In the genomic region with DNA sequence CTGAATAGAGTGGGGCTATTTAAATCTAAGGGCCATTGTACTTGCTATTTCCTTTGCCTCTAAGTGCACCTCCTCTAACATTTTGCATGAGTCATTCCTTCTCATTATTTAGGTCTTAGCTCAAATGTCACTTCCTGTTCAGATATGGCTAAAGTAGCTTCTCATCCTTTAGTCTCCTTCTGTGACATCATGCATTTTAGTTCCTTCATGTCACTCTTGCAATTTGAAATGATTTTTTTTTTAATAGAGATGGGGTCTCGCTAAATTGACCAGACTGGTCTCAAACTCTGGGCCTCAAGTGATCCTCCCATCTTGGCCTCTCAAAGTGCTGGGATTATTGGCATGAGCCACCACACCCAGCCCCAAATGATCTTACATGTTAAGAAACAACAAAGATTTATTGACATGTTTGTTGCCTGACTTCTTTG, we compare ENCODE assay signal across 9 cellular contexts. TPM values are rescaled to one million over a fixed set of nuclear protein-coding genes. Genes with fewer than 3 reads are reported as not detected.
DNase-seq lines count a peak whose midpoint lies in the region; ATAC-seq and TF ChIP-seq lines count a peak whose summit lies in the region.
"Had no signal": no experiment of that assay in that cellular context is flagged by ENCODE, and none has a peak within 500 bp of the region (broad histone marks: within the 10 kb centered on the region; RNA-seq: fewer than 3 reads in every experiment).

No MANE protein-coding gene starts in this region.

- peaks cover 0 to 18% (median 15%) of the 10 kb centered on the region in 4 donors for H3K4me1 Mint-ChIP-seq in CD4-positive, CD25-positive, alpha-beta regulatory T cell
- peaks cover 41% of the 10 kb centered on the region for H3K4me1 Mint-ChIP-seq in HFFc6 (ENCODE audit: low read depth)

- H4K20me1 ChIP-seq in PC-9 (ENCODE audit: insufficient read depth) = no peaks in the 10 kb centered on the region

- H3K9me2 ChIP-seq in PC-9 (ENCODE audit: insufficient read depth) = no peaks in the 10 kb centered on the region

- no peaks in the 10 kb centered on the region for H3K79me2 ChIP-seq in PC-9 (ENCODE audit: low read depth)

- peaks cover 16% of the 10 kb centered on the region; the same call in 1 of the 2 replicates for H3F3A ChIP-seq in PC-9 (ENCODE audit: insufficient read depth, low read depth)

- DNase-seq in CD4-positive, CD25-positive, alpha-beta regulatory T cell = peak in 1 of 3 donors; percentile 69
- peak; percentile 57 for DNase-seq in HFFc6
- DNase-seq in PC-9 = peak in 1 of 2 experiments; percentile 79
- no peak for DNase-seq in epithelial cell of prostate (ENCODE audit: low read depth, low spot score)
- DNase-seq in NCI-H748 (lab: John Stamatoyannopoulos, UW; ENCODE audit: unreplicated experiment) = no peak
- no peak for DNase-seq in Right ventricle myocardium inferior (ENCODE audit: missing footprints)
- no peak for DNase-seq in stimulated activated CD4-positive, alpha-beta T cell treated with anti-CD3 and anti-CD28 coated beads, Interleukin-4, amount 100 ng/mL, for 24 hours
- DNase-seq: posterior cingulate gyrus had no signal

- H2AFZ ChIP-seq in PC-9 = 0 out of 2 replicates have a peak overlapping the region, but pooled peaks have one; percentile 39

- no TSS peak for BruUV-seq in PC-9 (replicated peaks; lab: Mats Ljungman, UMichigan)

- no peak overlapping the region for H3K4me3 ChIP-seq in CD4-positive, CD25-positive, alpha-beta regulatory T cell (ENCODE audit: low read depth, low read length)
- H3K4me3 ChIP-seq in PC-9 = no peak overlapping the region

- H3K9me3 ChIP-seq in CD4-positive, CD25-positive, alpha-beta regulatory T cell (ENCODE audit: control insufficient read depth in 2 of 2, low read length in 2 of 2) = no peaks in the 10 kb centered on the region
- H3K9me3 ChIP-seq in PC-9 (ENCODE audit: insufficient read depth, low read depth) = no peaks in the 10 kb centered on the region

- no peaks in the 10 kb centered on the region for H3K36me3 ChIP-seq in CD4-positive, CD25-positive, alpha-beta regulatory T cell (ENCODE audit: control insufficient read depth, insufficient read depth, low read length)
- no peaks in the 10 kb centered on the region for H3K36me3 ChIP-seq in PC-9 (ENCODE audit: low read depth)

- peaks cover 3% of the 10 kb centered on the region for H3K36me3 Mint-ChIP-seq in CD4-positive, CD25-positive, alpha-beta regulatory T cell
- H3K36me3 Mint-ChIP-seq in HFFc6 (ENCODE audit: low read depth) = no peaks in the 10 kb centered on the region

- H3K4me3 Mint-ChIP-seq in CD4-positive, CD25-positive, alpha-beta regulatory T cell = no peak overlapping the region
- no peak overlapping the region for H3K4me3 Mint-ChIP-seq in HFFc6

- H3K4me2 ChIP-seq in PC-9 = 0 out of 2 replicates have a peak overlapping the region, but pooled peaks have one; percentile 18

- POLR2A ChIA-PET in PC-9 (lab: Charles Lee; ENCODE audit: unreplicated experiment) = interaction anchor here (0.6 to 0.7 kb wide), 3 partner anchors 56 to 142 kb away, joined by 3 to 6 read pairs (median 5); no protein-coding TSS in a partner anchor

- H3K27me3 ChIP-seq in CD4-positive, CD25-positive, alpha-beta regulatory T cell (ENCODE audit: control insufficient read depth, insufficient read depth, low read length) = no peaks in the 10 kb centered on the region
- no peaks in the 10 kb centered on the region for H3K27me3 ChIP-seq in PC-9 (ENCODE audit: insufficient read depth, low read depth)

- H3K4me1 ChIP-seq in CD4-positive, CD25-positive, alpha-beta regulatory T cell (ENCODE audit: control insufficient read depth, insufficient read depth, low read length, poor library complexity, severe bottlenecking) = no peaks in the 10 kb centered on the region
- H3K4me1 ChIP-seq in PC-9 (replicated peaks; ENCODE audit: insufficient read depth) = peaks cover 30% of the 10 kb centered on the region

- no peak for TF ChIP-seq CTCF in HFFc6 (IDR thresholded peaks at IDR 0.05)
- TF ChIP-seq CTCF in PC-9 (conservative IDR thresholded peaks at IDR 0.05) = no peak

- CTCF ChIA-PET in PC-9 (lab: Charles Lee) = interaction anchor here (0.6 kb wide), 2 partner anchors 34 to 893 kb away, joined by 3 read pairs; no protein-coding TSS in a partner anchor

- no peak overlapping the region for H3K27ac ChIP-seq in CD4-positive, CD25-positive, alpha-beta regulatory T cell (ENCODE audit: insufficient read depth, low read length, poor library complexity, severe bottlenecking)
- H3K27ac ChIP-seq in PC-9 (peak overlapping the region; percentile 2; the same call in 1 of the 2 replicates), epithelial cell of prostate (peak overlapping the region; percentile 59)

- peak; percentile 37 to 66 for ATAC-seq in CD4-positive, CD25-positive, alpha-beta regulatory T cell (ENCODE audit: low read depth in 2 of 2)
- ATAC-seq in Right ventricle myocardium inferior (no peak), GM19023 (IDR thresholded peaks at IDR 0.05; ENCODE audit: unreplicated experiment) (no peak)

- H3K27me3 Mint-ChIP-seq in CD4-positive, CD25-positive, alpha-beta regulatory T cell = no peaks in the 10 kb centered on the region
- H3K27me3 Mint-ChIP-seq in HFFc6 (ENCODE audit: insufficient read depth) = peaks cover 1% of the 10 kb centered on the region; the same call in 1 of the 2 replicates

- peak overlapping the region in 1 of 3 donors; percentile 12 for H3K27ac Mint-ChIP-seq in CD4-positive, CD25-positive, alpha-beta regulatory T cell
- peak overlapping the region; percentile 13; the same call in 1 of the 2 replicates for H3K27ac Mint-ChIP-seq in HFFc6

- no peaks in the 10 kb centered on the region for H3K9me3 Mint-ChIP-seq in CD4-positive, CD25-positive, alpha-beta regulatory T cell
- H3K9me3 Mint-ChIP-seq in HFFc6 = no peaks in the 10 kb centered on the region

- intact Hi-C loops in PC-9 (cut with micrococcal nuclease; ENCODE audit: unreplicated experiment) (no loop called here), Right ventricle myocardium inferior (cut with DNase I) (no loop called here)

RNA-seq across cellular contexts. Expression of a gene that starts 6.6 kb away (rescaled TPM):
- 3.8 TPM for total RNA-seq in CD4-positive, CD25-positive, alpha-beta regulatory T cell
- 1 to 10 TPM; 1.3 to 2.8 (median 1.8) TPM for polyA plus RNA-seq in CD4-positive, CD25-positive, alpha-beta regulatory T cell
- under 1 TPM; 0.41 to 0.57 (median 0.49) TPM for total RNA-seq in HFFc6 (2021; fragmentation: NEBNext Ultra II Directional; extraction: Animal tissue kit (Norgen Biotek cat#: 25700))
- total RNA-seq in PC-9 (2021) (1.5 and 2.0 TPM in 2 replicates), Right ventricle myocardium inferior (0.43 TPM)

Comparison
In these comparisons a context has a peak if more than half of its experiments do, and no peak if none do; other contexts are left out.
1. ATAC-seq: peak in CD4-positive, CD25-positive, alpha-beta regulatory T cell (2 of 2); none in Right ventricle myocardium inferior (single experiment) and GM19023 (single experiment).